17 cellular contexts compared by ENCODE assay signal in genomic region chr17:2551493-2551892, GRCh38.
"Had no signal": no experiment of that assay in that cellular context is flagged by ENCODE, and none has a peak within 500 bp of the region (broad histone marks: within the 10 kb centered on the region; RNA-seq: fewer than 3 reads in every experiment).

No MANE protein-coding gene starts in this region.

- H3K4me1 ChIP-seq: heart left ventricle, right atrium auricular region, tibial artery, uterus had no signal

- H3K36me3 Mint-ChIP-seq: immature natural killer cell; stimulated activated effector memory CD8-positive, alpha-beta T cell treated with anti-CD3 and anti-CD28 coated beads, Interleukin-12 subunit alpha, Interleukin-12 subunit beta, amount 100 ng/mL, for 72 hours had no signal

- H3K9me3 Mint-ChIP-seq: activated CD4-positive, alpha-beta memory T cell treated with anti-CD3 and anti-CD28 coated beads, Interleukin-2, amount 10 ng/mL, durations not matched to agents 7 days and 5 days; activated naive CD8-positive, alpha-beta T cell treated with anti-CD3 and anti-CD28 coated beads, Interleukin-2, amount 50 U/mL, for 24 hours; immature natural killer cell; stimulated activated effector memory CD8-positive, alpha-beta T cell treated with anti-CD3 and anti-CD28 coated beads, Interleukin-12 subunit alpha, Interleukin-12 subunit beta, amount 100 ng/mL, for 72 hours had no signal

- H3K4me3 Mint-ChIP-seq: activated CD4-positive, alpha-beta memory T cell treated with anti-CD3 and anti-CD28 coated beads, Interleukin-2, amount 10 ng/mL, durations not matched to agents 7 days and 5 days; activated CD4-positive, alpha-beta T cell treated with anti-CD3 and anti-CD28 coated beads for 36 hours; activated naive CD8-positive, alpha-beta T cell treated with anti-CD3 and anti-CD28 coated beads, Interleukin-2, amount 50 U/mL, for 24 hours; immature natural killer cell; stimulated activated effector memory CD8-positive, alpha-beta T cell treated with anti-CD3 and anti-CD28 coated beads, Interleukin-12 subunit alpha, Interleukin-12 subunit beta, amount 100 ng/mL, for 72 hours had no signal

- H3K4me1 Mint-ChIP-seq: activated CD4-positive, alpha-beta memory T cell treated with anti-CD3 and anti-CD28 coated beads, Interleukin-2, amount 10 ng/mL, durations not matched to agents 7 days and 5 days; activated CD4-positive, alpha-beta T cell treated with anti-CD3 and anti-CD28 coated beads for 36 hours; activated naive CD8-positive, alpha-beta T cell treated with anti-CD3 and anti-CD28 coated beads, Interleukin-2, amount 50 U/mL, for 24 hours; immature natural killer cell; stimulated activated effector memory CD8-positive, alpha-beta T cell treated with anti-CD3 and anti-CD28 coated beads, Interleukin-12 subunit alpha, Interleukin-12 subunit beta, amount 100 ng/mL, for 72 hours had no signal

- DNase-seq: activated CD4-positive, alpha-beta memory T cell treated with anti-CD3 and anti-CD28 coated beads, Interleukin-2, amount 10 ng/mL, durations not matched to agents 7 days and 5 days; activated CD4-positive, alpha-beta T cell treated with anti-CD3 and anti-CD28 coated beads for 36 hours; activated CD8-positive, alpha-beta memory T cell treated with anti-CD3 and anti-CD28 coated beads, Interleukin-2, amount 50 U/mL, for 48 hours; activated naive CD4-positive, alpha-beta T cell; activated naive CD8-positive, alpha-beta T cell treated with anti-CD3 and anti-CD28 coated beads, Interleukin-2, amount 50 U/mL, for 24 hours; heart left ventricle; immature natural killer cell; mammary epithelial cell; posterior cingulate gyrus; T-helper 9 cell; tibial artery; uterus had no signal

- H3K9me3 ChIP-seq: heart left ventricle, neutrophil, right atrium auricular region, uterus had no signal

- H3K27ac Mint-ChIP-seq: activated CD4-positive, alpha-beta memory T cell treated with anti-CD3 and anti-CD28 coated beads, Interleukin-2, amount 10 ng/mL, durations not matched to agents 7 days and 5 days; activated CD4-positive, alpha-beta T cell treated with anti-CD3 and anti-CD28 coated beads for 36 hours; activated naive CD8-positive, alpha-beta T cell treated with anti-CD3 and anti-CD28 coated beads, Interleukin-2, amount 50 U/mL, for 24 hours; immature natural killer cell; stimulated activated effector memory CD8-positive, alpha-beta T cell treated with anti-CD3 and anti-CD28 coated beads, Interleukin-12 subunit alpha, Interleukin-12 subunit beta, amount 100 ng/mL, for 72 hours had no signal

- H3K36me3 ChIP-seq: heart left ventricle, neutrophil, right atrium auricular region, tibial artery, uterus had no signal

- ATAC-seq: activated CD4-positive, alpha-beta T cell treated with anti-CD3 and anti-CD28 coated beads for 36 hours; activated naive CD8-positive, alpha-beta T cell treated with anti-CD3 and anti-CD28 coated beads, Interleukin-2, amount 50 U/mL, for 24 hours; heart left ventricle; left lobe of liver; stimulated activated effector memory CD8-positive, alpha-beta T cell treated with anti-CD3 and anti-CD28 coated beads, Interleukin-12 subunit alpha, Interleukin-12 subunit beta, amount 100 ng/mL, for 72 hours had no signal

- H3K27ac ChIP-seq: heart left ventricle, neutrophil, right atrium auricular region, tibial artery, uterus had no signal

- H3K4me3 ChIP-seq: heart left ventricle, right atrium auricular region, smooth muscle cell, tibial artery, uterus had no signal
